Comparison of ENCODE assay signal across 22 cellular contexts in genomic region chr11:72451836-72452376, GRCh38.
"Had no signal": no experiment of that assay in that cellular context is flagged by ENCODE, and none has a peak within 500 bp of the region (broad histone marks: within the 10 kb centered on the region; RNA-seq: fewer than 3 reads in every experiment).

No MANE protein-coding gene starts in this region.

- H3K4me3 Mint-ChIP-seq: naive thymus-derived CD4-positive, alpha-beta T cell; nephron progenitor cell; stimulated activated naive B cell treated with anti-CD40 and anti-IgM and Interleukin-4, amounts not matched to agents 10 μg/mL and 1 μg/mL and 100 μg/mL, for 72 hours; type B pancreatic cell had no signal

- H3K27ac Mint-ChIP-seq: naive thymus-derived CD4-positive, alpha-beta T cell; nephron progenitor cell; stimulated activated naive B cell treated with anti-CD40 and anti-IgM and Interleukin-4, amounts not matched to agents 10 μg/mL and 1 μg/mL and 100 μg/mL, for 72 hours; type B pancreatic cell had no signal

- H3K36me3 Mint-ChIP-seq: naive thymus-derived CD4-positive, alpha-beta T cell; stimulated activated naive B cell treated with anti-CD40 and anti-IgM and Interleukin-4, amounts not matched to agents 10 μg/mL and 1 μg/mL and 100 μg/mL, for 72 hours; type B pancreatic cell had no signal

- H3K4me1 Mint-ChIP-seq: stimulated activated naive B cell treated with anti-CD40 and anti-IgM and Interleukin-4, amounts not matched to agents 10 μg/mL and 1 μg/mL and 100 μg/mL, for 72 hours had no signal

- H3K4me3 ChIP-seq: coronary artery, dorsolateral prefrontal cortex, hepatocyte, psoas muscle, spleen, thyroid gland, uterus had no signal

- DNase-seq: dorsolateral prefrontal cortex; effector CD8-positive, alpha-beta T cell; foreskin melanocyte; head of caudate nucleus; kidney; left cardiac atrium; left ventricle myocardium superior; naive thymus-derived CD4-positive, alpha-beta T cell; nephron progenitor cell; psoas muscle; retina; spleen; stimulated activated CD4-positive, alpha-beta T cell treated with anti-CD3 and anti-CD28 coated beads, Interleukin-15, amount 100 ng/mL, for 24 hours; stimulated activated CD4-positive, alpha-beta T cell treated with anti-CD3 and anti-CD28 coated beads, Interleukin-1b, Interleukin-23, amount 100 ng/mL, for 48 hours; stimulated activated CD4-positive, alpha-beta T cell treated with anti-CD3 and anti-CD28 coated beads, Interleukin-4, amount 100 ng/mL, for 24 hours; stimulated activated naive B cell treated with anti-CD40 and anti-IgM and Interleukin-4, amounts not matched to agents 10 μg/mL and 1 μg/mL and 100 μg/mL, for 72 hours; thyroid gland; uterus had no signal

- ATAC-seq: left cardiac atrium; left ventricle myocardium superior; naive thymus-derived CD4-positive, alpha-beta T cell; psoas muscle; sciatic nerve had no signal

- H3K9me3 Mint-ChIP-seq: naive thymus-derived CD4-positive, alpha-beta T cell; nephron progenitor cell; stimulated activated naive B cell treated with anti-CD40 and anti-IgM and Interleukin-4, amounts not matched to agents 10 μg/mL and 1 μg/mL and 100 μg/mL, for 72 hours; type B pancreatic cell had no signal
